In genomic region chrX:129123795-129124194, GRCh38 we compare ENCODE assay signal across 19 cellular contexts.
"Had no signal": no experiment of that assay in that cellular context is flagged by ENCODE, and none has a peak within 500 bp of the region (broad histone marks: within the 10 kb centered on the region; RNA-seq: fewer than 3 reads in every experiment).

No MANE protein-coding gene starts in this region.

- H3K27me3 ChIP-seq: foreskin keratinocyte, stomach had no signal

- H3K36me3 Mint-ChIP-seq: naive thymus-derived CD4-positive, alpha-beta T cell had no signal

- H3K27ac Mint-ChIP-seq: endodermal cell; naive thymus-derived CD4-positive, alpha-beta T cell had no signal

- H3K4me3 ChIP-seq: coronary artery, prostate gland, stomach, thoracic aorta had no signal

- H3K4me1 ChIP-seq: foreskin keratinocyte, parathyroid adenoma, prostate gland, stomach had no signal

- DNase-seq: effector CD4-positive, alpha-beta T cell; endodermal cell; erythroblast; foreskin keratinocyte; kidney; left cardiac atrium; mesendoderm; naive thymus-derived CD4-positive, alpha-beta T cell; nephron progenitor cell; small intestine; stimulated activated CD4-positive, alpha-beta T cell treated with anti-CD3 and anti-CD28 coated beads, Interleukin-12 subunit alpha, Interleukin-12 subunit beta, amount 100 ng/mL, for 4 hours; stimulated activated naive CD4-positive, alpha-beta T cell; stomach; substantia nigra; trophoblast cell had no signal

- H3K27ac ChIP-seq: coronary artery, foreskin keratinocyte, parathyroid adenoma, prostate gland, stomach, thoracic aorta had no signal

- H3K79me2 ChIP-seq: parathyroid adenoma had no signal

- H2AFZ ChIP-seq: parathyroid adenoma had no signal

- H3K9me3 ChIP-seq: prostate gland, stomach, thoracic aorta had no signal

- H3K36me3 ChIP-seq: prostate gland, stomach, thoracic aorta had no signal

- H3K4me1 Mint-ChIP-seq: endodermal cell; naive thymus-derived CD4-positive, alpha-beta T cell had no signal

- ATAC-seq: foreskin keratinocyte; left cardiac atrium; naive thymus-derived CD4-positive, alpha-beta T cell had no signal

- H3K4me3 Mint-ChIP-seq: endodermal cell; naive thymus-derived CD4-positive, alpha-beta T cell; nephron progenitor cell had no signal

- H3K9me3 Mint-ChIP-seq: naive thymus-derived CD4-positive, alpha-beta T cell; nephron progenitor cell had no signal
